Comparison of ENCODE assay signal across 17 cellular contexts in genomic region chr17:44933824-44934744, GRCh38. TPM values are rescaled to one million over a fixed set of nuclear protein-coding genes. Genes with fewer than 3 reads are reported as not detected.
DNase-seq lines count a peak whose midpoint lies in the region; ATAC-seq, FAIRE-seq and TF ChIP-seq lines count a peak whose summit lies in the region.
"Had no signal": no experiment of that assay in that cellular context is flagged by ENCODE, and none has a peak within 500 bp of the region (broad histone marks: within the 10 kb centered on the region; RNA-seq: fewer than 3 reads in every experiment).

No MANE protein-coding gene starts in this region.

- no peak overlapping the region for H3K27ac ChIP-seq in HEK293 (ENCODE audit: extremely low read depth, low read depth, low read length)
- H3K27ac ChIP-seq in endothelial cell of umbilical vein (ENCODE audit: insufficient read depth, low read depth, low read length), result no peak overlapping the region
- H3K27ac ChIP-seq in sigmoid colon, result no peak overlapping the region

- intact Hi-C loops in endothelial cell of umbilical vein (cut with micrococcal nuclease), result no loop called here
- intact Hi-C loops in sigmoid colon (cut with DNase I), result no loop called here

- H3K4me3 ChIP-seq in H7 (ENCODE audit: insufficient read depth, low read depth, low read length) (no peak overlapping the region), HEK293 (ENCODE audit: low read depth, low read length) (no peak overlapping the region), endothelial cell of umbilical vein (replicated peaks in 1 of 3; ENCODE audit: insufficient read depth in 1 of 3, low read depth in 1 of 3, low read length in 3 of 3) (no peak overlapping the region), sigmoid colon (no peak overlapping the region)

- TSS peak; percentile 6 for BruUV-seq in endothelial cell of umbilical vein (replicated peaks; lab: Mats Ljungman, UMichigan)

- ATAC-seq in HG03354 (IDR thresholded peaks at IDR 0.05; ENCODE audit: poor library complexity, severe bottlenecking, unreplicated experiment) (no peak), GM18907 (IDR thresholded peaks at IDR 0.05; ENCODE audit: unreplicated experiment) (no peak)
- ATAC-seq: PC-3 had no signal

- no peak for TF ChIP-seq CTCF in HEK293 (tag by site-specific recombination; IDR thresholded peaks at IDR 0.05)
- no peak for TF ChIP-seq CTCF in endothelial cell of umbilical vein (IDR thresholded peaks at IDR 0.05; ENCODE audit: extremely low read depth in 1 of 2, insufficient read depth in 1 of 2, low read depth in 1 of 2, low read length in 2 of 2)
- no peak for TF ChIP-seq CTCF in sigmoid colon (IDR thresholded peaks at IDR 0.05)

- H3K27me3 ChIP-seq in H7 (ENCODE audit: control insufficient read depth, insufficient read depth, low read length) (no peaks in the 10 kb centered on the region), endothelial cell of umbilical vein (ENCODE audit: control insufficient read depth in 2 of 2, insufficient read depth in 2 of 2, low read length in 2 of 2) (no peaks in the 10 kb centered on the region), sigmoid colon (no peaks in the 10 kb centered on the region)

- no peaks in the 10 kb centered on the region for H3K9me1 ChIP-seq in endothelial cell of umbilical vein (replicated peaks; ENCODE audit: control insufficient read depth, extremely low read depth, insufficient read depth, low read length)

- peak; percentile 35 for DNase-seq in H7
- DNase-seq in endothelial cell of umbilical vein (ENCODE audit: low read depth, low spot score), result no peak
- peak; percentile 43 for DNase-seq in sigmoid colon
- no peak for DNase-seq in NCI-H2107 treated with DMSO at 0.1 percent for 48 hours (lab: John Stamatoyannopoulos, UW; ENCODE audit: unreplicated experiment)
- DNase-seq: COR-L47, DMS153, MV-4-11, NCI-H1417, NCI-H1930, NCI-H2171, NCI-H748 treated with DMSO at 0.1 percent for 48 hours, PC-3 had no signal

- POLR2A ChIA-PET in HEK293 (lab: Yijun Ruan, JAX) (no interaction called here), endothelial cell of umbilical vein (lab: Charles Lee) (no interaction called here)

- no peaks in the 10 kb centered on the region for H4K20me1 ChIP-seq in endothelial cell of umbilical vein (replicated peaks; ENCODE audit: control insufficient read depth, extremely low read depth, insufficient read depth, low read length)

- H3K9me3 ChIP-seq in HEK293 (ENCODE audit: control insufficient read depth, insufficient read depth, low read depth, low read length) (no peaks in the 10 kb centered on the region), endothelial cell of umbilical vein (replicated peaks; ENCODE audit: control insufficient read depth, insufficient read depth, low read length) (no peaks in the 10 kb centered on the region), sigmoid colon (no peaks in the 10 kb centered on the region)

- H2AFZ ChIP-seq in endothelial cell of umbilical vein (ENCODE audit: low read depth, low read length), result no peak overlapping the region

- no peak for TF ChIP-seq EP300 in sigmoid colon (IDR thresholded peaks at IDR 0.05)

- dilution Hi-C loops in endothelial cell of umbilical vein (cut with MboI; ENCODE audit: extremely low pct_ligation_motif_present, low sequenced_read_pairs), result no loop called here

- CTCF ChIA-PET in HEK293 (lab: Yijun Ruan, JAX), result no interaction called here
- CTCF ChIA-PET in endothelial cell of umbilical vein (lab: Charles Lee), result interaction anchor here (0.6 to 1.2 kb wide), 2 partner anchors 14 kb away, joined by 3 to 6 read pairs; no protein-coding TSS in a partner anchor

- no peak for TF ChIP-seq POLR2A in endothelial cell of umbilical vein (IDR thresholded peaks at IDR 0.05; ENCODE audit: low read depth, low read length)
- TF ChIP-seq POLR2A in sigmoid colon (IDR thresholded peaks at IDR 0.05), result no peak

- FAIRE-seq in endothelial cell of umbilical vein (lab: Jason Lieb, UNC), result no peak
- FAIRE-seq: H1 had no signal

- no peak overlapping the region for H3K4me2 ChIP-seq in endothelial cell of umbilical vein (ENCODE audit: insufficient read depth, low read length)

- WGBS in sigmoid colon, 2 donors, result 96% methylated on average over 34 of the region's 34 CpGs

- peaks cover 33% of the 10 kb centered on the region for H3K36me3 ChIP-seq in H7 (replicated peaks; ENCODE audit: control insufficient read depth, insufficient read depth, low read length)
- H3K36me3 ChIP-seq in HEK293 (ENCODE audit: control insufficient read depth in 2 of 2, insufficient read depth in 1 of 2, low read length in 2 of 2), result peaks cover 72 to 85% of the 10 kb centered on the region in 2 experiments
- H3K36me3 ChIP-seq in endothelial cell of umbilical vein (ENCODE audit: control insufficient read depth in 2 of 2, extremely low read depth in 1 of 2, insufficient read depth in 2 of 2, low read length in 2 of 2), result peaks cover 8 to 11% of the 10 kb centered on the region in 2 experiments
- H3K36me3 ChIP-seq in sigmoid colon, result no peaks in the 10 kb centered on the region

- peaks cover 23% of the 10 kb centered on the region for H3K79me2 ChIP-seq in endothelial cell of umbilical vein (ENCODE audit: control insufficient read depth, insufficient read depth, low read length)

- H3K4me1 ChIP-seq in HEK293 (ENCODE audit: control insufficient read depth, insufficient read depth, low read length) (no peaks in the 10 kb centered on the region), endothelial cell of umbilical vein (ENCODE audit: control insufficient read depth, extremely low read depth, insufficient read depth, low read length) (no peaks in the 10 kb centered on the region), sigmoid colon (no peaks in the 10 kb centered on the region)

- no peak overlapping the region for H3K9ac ChIP-seq in endothelial cell of umbilical vein (replicated peaks; ENCODE audit: extremely low read depth, insufficient read depth, low read length)

TF ChIP-seq in HEK293, 187 proteins besides CTCF, POLR2A, EP300 and RAD21 (continues in another document):
- TF ChIP-seq HOXC10 (CRISPR knock-in tag; IDR thresholded peaks at IDR 0.05) (no peak), WT1 (tag by site-specific recombination; IDR thresholded peaks at IDR 0.05) (no peak), ZNF132 (tag by site-specific recombination; IDR thresholded peaks at IDR 0.05; ENCODE audit: borderline replicate concordance) (no peak)

TF ChIP-seq in endothelial cell of umbilical vein, 7 proteins besides CTCF, POLR2A, EP300 and RAD21 (continues in another document):
- TF ChIP-seq POLR2AphosphoS5 (IDR thresholded peaks at IDR 0.05; ENCODE audit: insufficient read depth, low read depth, low read length) (no peak), EZH2 (IDR thresholded peaks at IDR 0.05; ENCODE audit: borderline replicate concordance, low read depth, low read length, severe bottlenecking) (no peak)

RNA-seq across cellular contexts. Expression of gene KIF18B, which starts 13.5 kb away (rescaled TPM):
- 17.9 and 20.4 TPM in 2 replicates for total RNA-seq in H7 (2014; rRNA removed; shearing (Covaris generic))
- total RNA-seq in endothelial cell of umbilical vein (48.4 and 50.3 TPM in 2 replicates), sigmoid colon (1 to 10 TPM in 1 of 4 donors, under 1 TPM in 3; under 0.01 to 1.4 (median 0.30) TPM)
- polyA plus RNA-seq in endothelial cell of umbilical vein (24.5 and 25.2 TPM in 2 replicates), sigmoid colon (10 to 100 TPM in 1 of 3 donors, 1 to 10 TPM in 1, under 1 TPM in 1; 0.60 to 10.5 (median 1.4) TPM)
- polyA plus RNA-seq in endothelial cell of umbilical vein (2011; cell fraction: cytosol; rRNA removed), result 18.5 and 19.1 TPM in 2 replicates
- polyA plus RNA-seq in endothelial cell of umbilical vein (2011; cell fraction: nucleus; rRNA removed), result 63.3 and 66.2 TPM in 2 replicates
- polyA plus RNA-seq in endothelial cell of umbilical vein (2012), result 7.9 and 15.2 TPM in 2 replicates
- 27.0 and 27.5 TPM in 2 replicates for polyA minus RNA-seq in endothelial cell of umbilical vein
- 20.6 TPM for polyA minus RNA-seq in endothelial cell of umbilical vein (2011; cell fraction: cytosol; rRNA and poly(A)+ RNA removed)
- polyA minus RNA-seq in endothelial cell of umbilical vein (2011; cell fraction: nucleus; rRNA and poly(A)+ RNA removed), result 30.2 and 31.6 TPM in 2 replicates

RNA-seq across cellular contexts. Expression of gene GFAP, which starts 18.8 kb away (rescaled TPM):
- total RNA-seq in H7 (2014; rRNA removed; shearing (Covaris generic)), result 0.10 and 0.85 TPM in 2 replicates
- total RNA-seq in endothelial cell of umbilical vein (0.42 TPM in 1 of 2 replicates, not detected in the other), sigmoid colon (not detected)
- polyA plus RNA-seq in endothelial cell of umbilical vein (0.07 and 0.16 TPM in 2 replicates), sigmoid colon (1 to 10 TPM in 2 of 3 donors, not detected in 1; 1.3 to 2.4 TPM)
- 0.04 and 0.06 TPM in 2 replicates for polyA plus RNA-seq in endothelial cell of umbilical vein (2011; cell fraction: cytosol; rRNA removed)
- not detected in 2 replicates for polyA plus RNA-seq in endothelial cell of umbilical vein (2011; cell fraction: nucleus; rRNA removed)
- 0.15 and 0.21 TPM in 2 replicates for polyA plus RNA-seq in endothelial cell of umbilical vein (2012)
- not detected in 2 replicates for polyA minus RNA-seq in endothelial cell of umbilical vein
- polyA minus RNA-seq in endothelial cell of umbilical vein (2011; cell fraction: cytosol; rRNA and poly(A)+ RNA removed), result not detected
- 0.10 TPM in 1 of 2 replicates, not detected in the other for polyA minus RNA-seq in endothelial cell of umbilical vein (2011; cell fraction: nucleus; rRNA and poly(A)+ RNA removed)
- total RNA-seq: SK-MEL-5 had no signal

RNA-seq across cellular contexts. Expression of gene C1QL1, which starts 34.0 kb away (rescaled TPM):
- 12.7 and 17.3 TPM in 2 replicates for total RNA-seq in H7 (2014; rRNA removed; shearing (Covaris generic))
- total RNA-seq in endothelial cell of umbilical vein (0.35 TPM in 2 replicates), sigmoid colon (1 to 10 TPM in 2 of 4 donors, under 1 TPM in 2; 0.41 to 4.3 (median 1.3) TPM)
- polyA plus RNA-seq in endothelial cell of umbilical vein (0.72 and 0.75 TPM in 2 replicates), sigmoid colon (1 to 10 TPM in 2 of 3 donors, not detected in 1; 1.4 to 2.0 TPM)
- 0.22 and 0.34 TPM in 2 replicates for polyA plus RNA-seq in endothelial cell of umbilical vein (2011; cell fraction: cytosol; rRNA removed)
- polyA plus RNA-seq in endothelial cell of umbilical vein (2011; cell fraction: nucleus; rRNA removed), result not detected in 2 replicates
- 0.17 and 1.1 TPM in 2 replicates for polyA plus RNA-seq in endothelial cell of umbilical vein (2012)
- not detected in 2 replicates for polyA minus RNA-seq in endothelial cell of umbilical vein
- polyA minus RNA-seq in endothelial cell of umbilical vein (2011; cell fraction: cytosol; rRNA and poly(A)+ RNA removed), result 1.7 TPM
- not detected in 2 replicates for polyA minus RNA-seq in endothelial cell of umbilical vein (2011; cell fraction: nucleus; rRNA and poly(A)+ RNA removed)

RNA-seq across cellular contexts. Expression of gene EFTUD2, which starts 34.8 kb away (rescaled TPM):
- 122 and 137 TPM in 2 replicates for total RNA-seq in H7 (2014; rRNA removed; shearing (Covaris generic))
- 170 and 171 TPM in 2 replicates for total RNA-seq in endothelial cell of umbilical vein
- 118 and 125 TPM in 2 replicates for polyA plus RNA-seq in endothelial cell of umbilical vein
- polyA plus RNA-seq in endothelial cell of umbilical vein (2011; cell fraction: cytosol; rRNA removed), result 100.0 and 122 TPM in 2 replicates
- polyA plus RNA-seq in endothelial cell of umbilical vein (2011; cell fraction: nucleus; rRNA removed), result 181 and 232 TPM in 2 replicates
- polyA plus RNA-seq in endothelial cell of umbilical vein (2012), result 170 and 194 TPM in 2 replicates
- 235 and 248 TPM in 2 replicates for polyA minus RNA-seq in endothelial cell of umbilical vein
- polyA minus RNA-seq in endothelial cell of umbilical vein (2011; cell fraction: cytosol; rRNA and poly(A)+ RNA removed), result 116 TPM
- 159 and 194 TPM in 2 replicates for polyA minus RNA-seq in endothelial cell of umbilical vein (2011; cell fraction: nucleus; rRNA and poly(A)+ RNA removed)
- total RNA-seq in sigmoid colon, result 10 to 100 TPM; 33.7 to 93.1 (median 55.8) TPM
- 10 to 100 TPM; 20.6 to 48.4 (median 21.6) TPM for polyA plus RNA-seq in sigmoid colon

Comparison
In these comparisons a context has a peak if more than half of its experiments do, and no peak if none do; other contexts are left out.
1. DNase-seq: peak in H7 (single experiment) and sigmoid colon (single experiment); none in endothelial cell of umbilical vein (single experiment) and NCI-H2107 treated with DMSO at 0.1 percent for 48 hours (single experiment).